In the genomic region with DNA sequence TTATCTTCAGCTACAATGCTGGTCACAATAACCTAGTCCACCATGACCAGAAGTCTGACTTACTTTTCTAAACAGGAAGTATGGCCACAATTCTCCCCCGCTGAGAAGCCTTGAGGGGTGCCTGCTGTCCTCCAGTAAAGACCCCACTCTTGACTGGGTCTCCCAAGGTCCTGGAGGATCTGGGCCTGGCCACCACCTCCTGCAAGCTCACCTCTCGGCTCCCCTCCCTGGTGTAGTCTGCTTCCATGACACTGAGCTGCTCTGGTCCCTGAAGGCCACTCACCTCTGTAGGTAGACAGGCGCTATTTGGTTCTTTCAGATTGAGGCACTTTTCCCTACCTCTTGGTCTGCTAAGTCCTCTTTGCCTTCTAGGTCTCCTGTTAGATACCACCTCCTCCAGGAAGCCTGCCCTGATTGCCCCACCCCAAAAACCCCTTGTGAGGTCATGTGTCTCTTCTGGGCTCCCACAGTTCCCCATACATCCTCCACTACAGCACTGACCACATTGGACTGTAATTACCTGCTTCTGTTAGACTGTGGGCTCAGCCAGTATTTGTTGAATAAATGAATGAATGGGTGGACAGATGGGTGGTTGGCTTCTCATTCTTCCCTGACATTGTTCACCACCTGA, we compare ENCODE assay signal across 14 cellular contexts.
"Had no signal": no experiment of that assay in that cellular context is flagged by ENCODE, and none has a peak within 500 bp of the region (broad histone marks: within the 10 kb centered on the region; RNA-seq: fewer than 3 reads in every experiment).

No MANE protein-coding gene starts in this region.

- DNase-seq: activated CD4-positive, alpha-beta T cell treated with anti-CD3 and anti-CD28 coated beads, Interleukin-2, amount 10 ng/mL, durations not matched to agents 7 days and 5 days; activated CD8-positive, alpha-beta memory T cell treated with anti-CD3 and anti-CD28 coated beads for 24 hours; cortex of kidney; effector CD8-positive, alpha-beta T cell; heart right ventricle; stimulated activated CD4-positive, alpha-beta T cell treated with anti-CD3 and anti-CD28 coated beads, Interleukin-2, amount 100 ng/mL, for 24 hours; stimulated activated naive B cell treated with anti-CD40 and anti-IgM and Interleukin-4, amounts not matched to agents 10 μg/mL and 1 μg/mL and 100 μg/mL, for 72 hours; substantia nigra; T-cell; trophoblast cell had no signal

- H3K27me3 ChIP-seq: heart right ventricle, right lobe of liver had no signal

- H3K36me3 ChIP-seq: heart right ventricle, right lobe of liver had no signal

- H3K4me3 ChIP-seq: heart right ventricle, right lobe of liver had no signal

- H3K9me3 Mint-ChIP-seq: activated CD4-positive, alpha-beta T cell treated with anti-CD3 and anti-CD28 coated beads, Interleukin-2, amount 10 ng/mL, durations not matched to agents 7 days and 5 days; activated T-helper 2 cell treated with anti-CD3 and anti-CD28 coated beads, Interferon-gamma antibody, Interleukin-2, Interleukin-4, amounts not matched to agents 10 μg/mL and 5 μg/mL and 100 μg/mL, durations not matched to agents 14 hours and 24 hours and 36 hours; stimulated activated naive B cell treated with anti-CD40 and anti-IgM and Interleukin-4, amounts not matched to agents 10 μg/mL and 1 μg/mL and 100 μg/mL, for 72 hours; T-cell had no signal

- H3K27me3 Mint-ChIP-seq: activated CD4-positive, alpha-beta T cell treated with anti-CD3 and anti-CD28 coated beads, Interleukin-2, amount 10 ng/mL, durations not matched to agents 7 days and 5 days; T-cell had no signal

- H3K27ac ChIP-seq: heart right ventricle, right lobe of liver, VCaP had no signal

- H3K36me3 Mint-ChIP-seq: stimulated activated naive B cell treated with anti-CD40 and anti-IgM and Interleukin-4, amounts not matched to agents 10 μg/mL and 1 μg/mL and 100 μg/mL, for 72 hours; T-cell had no signal

- H3K4me1 ChIP-seq: right lobe of liver had no signal

- H3K9me3 ChIP-seq: heart right ventricle, right lobe of liver had no signal

- H3K4me3 Mint-ChIP-seq: activated CD4-positive, alpha-beta T cell treated with anti-CD3 and anti-CD28 coated beads, Interleukin-2, amount 10 ng/mL, durations not matched to agents 7 days and 5 days; stimulated activated naive B cell treated with anti-CD40 and anti-IgM and Interleukin-4, amounts not matched to agents 10 μg/mL and 1 μg/mL and 100 μg/mL, for 72 hours; T-cell had no signal

- ATAC-seq: heart right ventricle; left lobe of liver; right lobe of liver; stimulated activated naive B cell treated with anti-CD40 and anti-IgM and Interleukin-4, amounts not matched to agents 10 μg/mL and 1 μg/mL and 100 μg/mL, for 72 hours; T-cell had no signal

- H3K27ac Mint-ChIP-seq: activated T-helper 2 cell treated with anti-CD3 and anti-CD28 coated beads, Interferon-gamma antibody, Interleukin-2, Interleukin-4, amounts not matched to agents 10 μg/mL and 5 μg/mL and 100 μg/mL, durations not matched to agents 14 hours and 24 hours and 36 hours; stimulated activated naive B cell treated with anti-CD40 and anti-IgM and Interleukin-4, amounts not matched to agents 10 μg/mL and 1 μg/mL and 100 μg/mL, for 72 hours had no signal
